13 cellular contexts compared by ENCODE assay signal in the genomic region with DNA sequence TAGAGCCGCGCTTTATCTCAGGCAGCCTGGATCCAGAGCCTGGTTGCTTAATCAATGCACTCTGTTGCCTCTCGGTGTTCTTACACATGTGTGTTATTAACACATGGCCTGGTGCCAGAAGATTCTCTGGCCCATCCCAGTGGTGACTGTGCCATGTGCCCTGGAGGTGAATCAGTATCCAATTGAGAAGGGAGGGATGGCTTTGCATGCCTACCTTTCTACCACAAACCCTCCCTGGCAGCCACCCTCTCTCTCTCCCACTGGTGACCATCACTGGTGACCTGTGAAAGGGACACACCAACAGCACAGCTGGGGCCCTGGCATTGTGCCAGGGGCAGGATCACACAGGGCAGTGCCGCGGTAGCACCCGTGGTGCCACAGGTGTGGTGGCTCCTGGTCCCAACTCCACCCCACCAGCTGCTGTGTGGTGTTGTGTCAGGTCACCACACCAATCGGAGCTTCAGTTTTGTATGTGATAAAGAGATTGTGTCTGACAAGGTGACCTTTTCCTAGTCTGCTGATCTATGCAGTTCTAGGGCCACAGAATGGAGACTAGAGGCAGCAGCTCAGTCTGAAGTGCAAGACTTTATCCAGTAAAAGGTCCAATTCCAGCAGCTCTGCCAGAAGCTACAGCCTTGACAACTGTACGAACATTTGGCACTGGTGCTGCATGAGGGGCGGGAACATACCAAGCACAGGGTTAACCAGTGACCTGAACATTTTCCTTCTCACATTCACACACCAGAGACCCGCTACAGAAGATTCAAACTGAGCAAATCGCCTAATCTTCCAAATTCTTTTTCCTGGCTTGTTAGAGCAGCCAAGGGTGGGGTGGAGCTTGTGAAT. TPM values are rescaled to one million over a fixed set of nuclear protein-coding genes. Genes with fewer than 3 reads are reported as not detected.
DNase-seq lines count a peak whose midpoint lies in the region; ATAC-seq and TF ChIP-seq lines count a peak whose summit lies in the region.
"Had no signal": no experiment of that assay in that cellular context is flagged by ENCODE, and none has a peak within 500 bp of the region (broad histone marks: within the 10 kb centered on the region; RNA-seq: fewer than 3 reads in every experiment).

No MANE protein-coding gene starts in this region.

- no peak for ATAC-seq in GM21367 (IDR thresholded peaks at IDR 0.05; ENCODE audit: unreplicated experiment)
- ATAC-seq: activated CD8-positive, alpha-beta memory T cell treated with anti-CD3 and anti-CD28 coated beads, Interleukin-2, amount 10 ng/mL, durations not matched to agents 7 days and 5 days; natural killer cell had no signal

- in situ Hi-C loops in mammary epithelial cell (cut with MboI; ENCODE audit: low sequenced_read_pairs in 2 of 2), result loop anchor here in 1 of 2 donors (10.0 kb wide), 1 partner anchor 47 kb away; no protein-coding TSS in a partner anchor

- WGBS in mammary epithelial cell (ENCODE audit: low coverage, missing lambda C conversion rate), result 24% methylated on average over 11 of the region's 11 CpGs

- H3K4me2 ChIP-seq in mammary epithelial cell (ENCODE audit: insufficient read depth, low read depth, low read length), result peak overlapping the region; percentile 55

- CTCF ChIA-PET in mammary epithelial cell (lab: Charles Lee; ENCODE audit: low non-redundant PET), result no interaction called here

- no peak for TF ChIP-seq POLR2A in vagina (IDR thresholded peaks at IDR 0.05)

- H3K36me3 ChIP-seq in mammary epithelial cell (ENCODE audit: insufficient read depth, low read length) (no peaks in the 10 kb centered on the region), vagina (no peaks in the 10 kb centered on the region)

- H3K4me1 ChIP-seq in mammary epithelial cell (ENCODE audit: insufficient read depth, low read length) (peaks cover 24% of the 10 kb centered on the region), vagina (peaks cover 41% of the 10 kb centered on the region)

- H3K9me3 ChIP-seq in mammary epithelial cell (replicated peaks; ENCODE audit: insufficient read depth, low read length) (no peaks in the 10 kb centered on the region), vagina (no peaks in the 10 kb centered on the region)

- H3K27me3 ChIP-seq in mammary epithelial cell (ENCODE audit: insufficient read depth, low read length), result no peaks in the 10 kb centered on the region
- no peaks in the 10 kb centered on the region for H3K27me3 ChIP-seq in vagina

- peak overlapping the region; percentile 20 for H2AFZ ChIP-seq in mammary epithelial cell (ENCODE audit: low read depth, low read length)

- no TSS peak for BruUV-seq in mammary epithelial cell (replicated peaks; lab: Mats Ljungman, UMichigan)

- no peak overlapping the region for H3K4me3 ChIP-seq in mammary epithelial cell (replicated peaks in 1 of 3; ENCODE audit: insufficient read depth in 1 of 3, low read depth in 2 of 3, low read length in 3 of 3)
- H3K4me3 ChIP-seq in vagina, result no peak overlapping the region

- intact Hi-C loops in mammary epithelial cell (cut with micrococcal nuclease), result loop anchor here (10.0 kb wide), 1 partner anchor 177 kb away; no protein-coding TSS in a partner anchor
- intact Hi-C loops in vagina (cut with DNase I), result no loop called here

- no peak for TF ChIP-seq CTCF in mammary epithelial cell (conservative IDR thresholded peaks at IDR 0.05 in 1 of 2, IDR thresholded peaks at IDR 0.05 in 1 of 2; ENCODE audit: extremely low read depth in 1 of 2, insufficient read depth in 1 of 2, low read depth in 1 of 2, low read length in 2 of 2)
- no peak for TF ChIP-seq CTCF in vagina (IDR thresholded peaks at IDR 0.05)

- dilution Hi-C loops in mammary epithelial cell (cut with HindIII; ENCODE audit: low sequenced_read_pairs), result no loop called here

- no peaks in the 10 kb centered on the region for H4K20me1 ChIP-seq in mammary epithelial cell (ENCODE audit: insufficient read depth, low read length)

- DNase-seq in NCI-H748 (lab: John Stamatoyannopoulos, UW; ENCODE audit: unreplicated experiment) (peak; percentile 49), NCI-H748 treated with DMSO at 0.1 percent for 48 hours (lab: John Stamatoyannopoulos, UW) (no peak), mammary epithelial cell (peak; percentile 92), kidney tubule cell (ENCODE audit: low spot score) (peak; percentile 92), vagina (ENCODE audit: extremely low spot score in 2 of 2) (no peak), NCI-H2171 treated with DMSO at 0.1 percent for 48 hours (lab: John Stamatoyannopoulos, UW) (no peak)
- DNase-seq in activated CD4-positive, alpha-beta T cell treated with anti-CD3 and anti-CD28 coated beads, Interleukin-2, amount 50 U/mL, for 1 hour, result no peak
- DNase-seq: activated CD8-positive, alpha-beta memory T cell treated with anti-CD3 and anti-CD28 coated beads, Interleukin-2, amount 10 ng/mL, durations not matched to agents 7 days and 5 days; hypothalamus; natural killer cell; stimulated activated CD4-positive, alpha-beta T cell treated with anti-CD3 and anti-CD28 coated beads, Interleukin-4, amount 100 ng/mL, for 24 hours had no signal

- H3K79me2 ChIP-seq in mammary epithelial cell (ENCODE audit: insufficient read depth, low read length), result no peaks in the 10 kb centered on the region

- H3K9ac ChIP-seq in mammary epithelial cell (ENCODE audit: insufficient read depth, low read length), result no peak overlapping the region

- H3K27ac ChIP-seq in mammary epithelial cell (ENCODE audit: insufficient read depth, low read depth, low read length) (no peak overlapping the region), vagina (peak overlapping the region; percentile 68)

RNA-seq across cellular contexts. Expression of gene FMO1, which starts 9.1 kb away (rescaled TPM):
- total RNA-seq in mammary epithelial cell (under 1 TPM in 1 of 2 donors, not detected in 1; 0.67 TPM), vagina (6.4 TPM)
- polyA plus RNA-seq in mammary epithelial cell, result not detected
- polyA minus RNA-seq in mammary epithelial cell, result not detected
- total RNA-seq: activated CD8-positive, alpha-beta memory T cell treated with anti-CD3 and anti-CD28 coated beads, Interleukin-2, amount 10 ng/mL, durations not matched to agents 7 days and 5 days; natural killer cell had no signal
- polyA plus RNA-seq: AG04450 had no signal

RNA-seq across cellular contexts. Expression of gene FMO4, which starts 56.6 kb away (rescaled TPM):
- total RNA-seq in mammary epithelial cell (1 to 10 TPM; 1.8 to 7.0 TPM), vagina (0.98 TPM)
- polyA plus RNA-seq in mammary epithelial cell, result 1.8 TPM
- 2.7 TPM for polyA minus RNA-seq in mammary epithelial cell

Comparison
In these comparisons a context has a peak if more than half of its experiments do, and no peak if none do; other contexts are left out.
1. DNase-seq: peak in NCI-H748 (single experiment), mammary epithelial cell (single experiment) and kidney tubule cell (single experiment); none in NCI-H748 treated with DMSO at 0.1 percent for 48 hours (single experiment), vagina (0 of 2), NCI-H2171 treated with DMSO at 0.1 percent for 48 hours (single experiment) and activated CD4-positive, alpha-beta T cell treated with anti-CD3 and anti-CD28 coated beads, Interleukin-2, amount 50 U/mL, for 1 hour (single experiment).